Comparison of ENCODE assay signal across 29 cellular contexts in the genomic region with DNA sequence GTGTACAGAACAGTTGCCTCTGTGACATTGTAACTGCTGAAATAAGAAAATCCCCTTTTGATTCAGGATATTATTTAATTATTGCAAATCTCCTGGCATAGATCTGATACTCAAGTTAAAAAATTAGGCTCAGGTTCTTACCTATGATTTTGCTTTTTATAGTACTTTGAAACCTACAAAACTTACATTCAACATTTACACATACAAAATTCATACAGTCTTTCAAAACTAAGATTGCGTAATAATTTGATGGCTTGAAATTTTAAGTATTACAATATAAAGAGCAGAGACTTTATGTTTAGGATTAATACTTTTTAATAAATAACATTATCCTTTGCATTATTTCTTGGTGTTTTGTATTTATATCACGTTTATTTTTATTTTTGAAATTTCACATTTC.
"Had no signal": no experiment of that assay in that cellular context is flagged by ENCODE, and none has a peak within 500 bp of the region (broad histone marks: within the 10 kb centered on the region; RNA-seq: fewer than 3 reads in every experiment).

No MANE protein-coding gene starts in this region.

- H3K27ac ChIP-seq: left lung, lower lobe of right lung, pancreas, prostate gland, sigmoid colon, stomach, testis, tibial artery, upper lobe of right lung had no signal

- DNase-seq: hippocampal formation; kidney; left colon; left lung; lower lobe of right lung; mammary epithelial cell; mesenchymal stem cell; naive thymus-derived CD8-positive, alpha-beta T cell; nucleus accumbens; pancreas; posterior cingulate gyrus; retina; right cardiac atrium; sigmoid colon; stimulated activated CD4-positive, alpha-beta T cell treated with anti-CD3 and anti-CD28 coated beads, Interleukin-1b, Interleukin-23, amount 100 ng/mL, for 48 hours; stimulated activated CD4-positive, alpha-beta T cell treated with anti-CD3 and anti-CD28 coated beads, Interleukin-2, amount 100 ng/mL, for 48 hours; stimulated activated CD4-positive, alpha-beta T cell treated with anti-CD3 and anti-CD28 coated beads, Interleukin-4, amount 100 ng/mL, for 4 hours; stimulated activated CD8-positive, alpha-beta memory T cell treated with anti-CD3 and anti-CD28 coated beads, Interleukin-4, amount 100 ng/mL, for 48 hours; stimulated activated naive CD8-positive, alpha-beta T cell treated with anti-CD3 and anti-CD28 coated beads, Interleukin-15, Interleukin-2, amounts not matched to agents 100 U/mL and 50 U/mL, for 24 hours; stomach; testis; tibial artery; upper lobe of right lung had no signal

- H3K36me3 Mint-ChIP-seq: naive thymus-derived CD8-positive, alpha-beta T cell; stimulated activated memory B cell treated with anti-CD40 and anti-IgM and Interleukin-4, amounts not matched to agents 10 μg/mL and 1 μg/mL and 100 μg/mL, for 72 hours had no signal

- H3K4me1 ChIP-seq: left lung, lower lobe of right lung, pancreas, prostate gland, sigmoid colon, stomach, testis, tibial artery, upper lobe of right lung had no signal

- H3K9me3 ChIP-seq: left lung, lower lobe of right lung, pancreas, prostate gland, sigmoid colon, stomach, testis, tibial artery, upper lobe of right lung had no signal

- H3K4me2 ChIP-seq: smooth muscle cell had no signal

- H3K4me1 Mint-ChIP-seq: naive thymus-derived CD8-positive, alpha-beta T cell; nephron; neural crest cell; stimulated activated memory B cell treated with anti-CD40 and anti-IgM and Interleukin-4, amounts not matched to agents 10 μg/mL and 1 μg/mL and 100 μg/mL, for 72 hours had no signal

- H3K27me3 ChIP-seq: left lung, pancreas, sigmoid colon, stomach, testis, tibial artery, upper lobe of right lung had no signal

- H3K9me3 Mint-ChIP-seq: nephron; neural crest cell; stimulated activated memory B cell treated with anti-CD40 and anti-IgM and Interleukin-4, amounts not matched to agents 10 μg/mL and 1 μg/mL and 100 μg/mL, for 72 hours had no signal

- FAIRE-seq: urothelium cell line had no signal

- H3K27ac Mint-ChIP-seq: naive thymus-derived CD8-positive, alpha-beta T cell; nephron; stimulated activated memory B cell treated with anti-CD40 and anti-IgM and Interleukin-4, amounts not matched to agents 10 μg/mL and 1 μg/mL and 100 μg/mL, for 72 hours had no signal

- H3K36me3 ChIP-seq: left lung, lower lobe of right lung, pancreas, prostate gland, sigmoid colon, stomach, tibial artery, upper lobe of right lung had no signal

- H3K4me3 Mint-ChIP-seq: naive thymus-derived CD8-positive, alpha-beta T cell; nephron; neural crest cell; stimulated activated memory B cell treated with anti-CD40 and anti-IgM and Interleukin-4, amounts not matched to agents 10 μg/mL and 1 μg/mL and 100 μg/mL, for 72 hours had no signal

- ATAC-seq: left colon; left lung; lower lobe of right lung; naive thymus-derived CD8-positive, alpha-beta T cell; pancreas; right cardiac atrium; stimulated activated memory B cell treated with anti-CD40 and anti-IgM and Interleukin-4, amounts not matched to agents 10 μg/mL and 1 μg/mL and 100 μg/mL, for 72 hours; stimulated activated naive CD8-positive, alpha-beta T cell treated with anti-CD3 and anti-CD28 coated beads, Interleukin-15, Interleukin-2, amounts not matched to agents 100 U/mL and 50 U/mL, for 24 hours; upper lobe of right lung had no signal

- H3K27me3 Mint-ChIP-seq: naive thymus-derived CD8-positive, alpha-beta T cell; stimulated activated memory B cell treated with anti-CD40 and anti-IgM and Interleukin-4, amounts not matched to agents 10 μg/mL and 1 μg/mL and 100 μg/mL, for 72 hours had no signal

- H3K4me3 ChIP-seq: left lung, lower lobe of right lung, pancreas, prostate gland, sigmoid colon, smooth muscle cell, stomach, testis, tibial artery, upper lobe of right lung had no signal
